8 cellular contexts compared by ENCODE assay signal in genomic region chr9:100406962-100407361, GRCh38.
"Had no signal": no experiment of that assay in that cellular context is flagged by ENCODE, and none has a peak within 500 bp of the region (broad histone marks: within the 10 kb centered on the region; RNA-seq: fewer than 3 reads in every experiment).

No MANE protein-coding gene starts in this region.

- DNase-seq: GDM1, GF-D8 had no signal

- ATAC-seq: GM12878 had no signal

- H3K4me3 ChIP-seq: GM12878 had no signal

- FAIRE-seq: G401.6, GM12878, GM12891, GM12892, GM18507, GM19239 had no signal
